Comparison of ENCODE assay signal across 11 cellular contexts in genomic region chr9:81819859-81820546, GRCh38.
A peak's percentile ranks its signal among the peaks of the same experiment; 100 is the strongest.
DNase-seq lines count a peak whose midpoint lies in the region; TF ChIP-seq lines count a peak whose summit lies in the region.
"Had no signal": no experiment of that assay in that cellular context is flagged by ENCODE, and none has a peak within 500 bp of the region (broad histone marks: within the 10 kb centered on the region; RNA-seq: fewer than 3 reads in every experiment).

No MANE protein-coding gene starts in this region.

- no peak overlapping the region for H2AFZ ChIP-seq in osteoblast (ENCODE audit: low read length)

- H3K4me3 ChIP-seq in AG10803 (ENCODE audit: low read length) (no peak overlapping the region), NT2/D1 (ENCODE audit: insufficient read length, low read depth) (no peak overlapping the region), osteoblast (ENCODE audit: insufficient read depth, low read length) (no peak overlapping the region)

- no peaks in the 10 kb centered on the region for H3K36me3 Mint-ChIP-seq in activated T-helper 2 cell treated with anti-CD3 and anti-CD28 coated beads, Interferon-gamma antibody, Interleukin-2, Interleukin-4, amounts not matched to agents 10 μg/mL and 5 μg/mL and 100 μg/mL, durations not matched to agents 14 hours and 24 hours and 36 hours (ENCODE audit: low read depth)
- H3K36me3 Mint-ChIP-seq: activated naive CD4-positive, alpha-beta T cell treated with anti-CD3 and anti-CD28 coated beads, Interleukin-2, amount 50 U/mL, for 72 hours had no signal

- intact Hi-C loops in activated T-helper 2 cell treated with anti-CD3 and anti-CD28 coated beads, Interferon-gamma antibody, Interleukin-2, Interleukin-4, amounts not matched to agents 10 μg/mL and 5 μg/mL and 100 μg/mL, durations not matched to agents 14 hours and 24 hours and 36 hours (cut with micrococcal nuclease) = no loop called here

- H3K36me3 ChIP-seq in NT2/D1 (ENCODE audit: insufficient read depth, insufficient read length, low read length) = no peaks in the 10 kb centered on the region
- H3K36me3 ChIP-seq in osteoblast (ENCODE audit: insufficient read depth, low read length) = no peaks in the 10 kb centered on the region

- H3K4me2 ChIP-seq in osteoblast (ENCODE audit: insufficient read depth, low read length) = peak overlapping the region; percentile 54

- TF ChIP-seq CTCF in AG10803 (conservative IDR thresholded peaks at IDR 0.05; ENCODE audit: low read length) (no peak), osteoblast (IDR thresholded peaks at IDR 0.05; ENCODE audit: extremely low read depth, low read depth, low read length) (no peak)

- no peaks in the 10 kb centered on the region for H3K27me3 Mint-ChIP-seq in activated T-helper 2 cell treated with anti-CD3 and anti-CD28 coated beads, Interferon-gamma antibody, Interleukin-2, Interleukin-4, amounts not matched to agents 10 μg/mL and 5 μg/mL and 100 μg/mL, durations not matched to agents 14 hours and 24 hours and 36 hours (ENCODE audit: low read depth)

- no peak overlapping the region for H3K9ac ChIP-seq in NT2/D1 (ENCODE audit: insufficient read length, low read depth)

- H3K79me2 ChIP-seq in osteoblast (ENCODE audit: insufficient read depth, low read length) = no peaks in the 10 kb centered on the region

- H3K4me1 Mint-ChIP-seq in activated T-helper 2 cell treated with anti-CD3 and anti-CD28 coated beads, Interferon-gamma antibody, Interleukin-2, Interleukin-4, amounts not matched to agents 10 μg/mL and 5 μg/mL and 100 μg/mL, durations not matched to agents 14 hours and 24 hours and 36 hours (ENCODE audit: low read depth) = peaks cover 3% of the 10 kb centered on the region

- DNase-seq in AG10803 (ENCODE audit: low read depth) (peak; percentile 65), NT2/D1 (ENCODE audit: low read depth, low spot score) (peak; percentile 71), hepatic stellate cell (ENCODE audit: low spot score) (peak; percentile 35), osteoblast (ENCODE audit: insufficient read length, low spot score, missing footprints) (no peak), OCI-M1 (lab: John Stamatoyannopoulos, UW) (no peak), OCI-M2 (lab: John Stamatoyannopoulos, UW; ENCODE audit: unreplicated experiment) (no peak), NCI-H146 treated with DMSO at 0.1 percent for 48 hours (lab: John Stamatoyannopoulos, UW; ENCODE audit: unreplicated experiment) (no peak)
- DNase-seq in activated T-helper 2 cell treated with anti-CD3 and anti-CD28 coated beads, Interferon-gamma antibody, Interleukin-2, Interleukin-4, amounts not matched to agents 10 μg/mL and 5 μg/mL and 100 μg/mL, durations not matched to agents 14 hours and 24 hours and 36 hours (ENCODE audit: low spot score) = no peak
- DNase-seq: GOT3, NCI-H1092 treated with DMSO at 0.1 percent for 48 hours had no signal

- no peak overlapping the region for H3K4me3 Mint-ChIP-seq in activated T-helper 2 cell treated with anti-CD3 and anti-CD28 coated beads, Interferon-gamma antibody, Interleukin-2, Interleukin-4, amounts not matched to agents 10 μg/mL and 5 μg/mL and 100 μg/mL, durations not matched to agents 14 hours and 24 hours and 36 hours (ENCODE audit: low read depth)

- H3K27ac Mint-ChIP-seq in activated T-helper 2 cell treated with anti-CD3 and anti-CD28 coated beads, Interferon-gamma antibody, Interleukin-2, Interleukin-4, amounts not matched to agents 10 μg/mL and 5 μg/mL and 100 μg/mL, durations not matched to agents 14 hours and 24 hours and 36 hours = no peak overlapping the region
- H3K27ac Mint-ChIP-seq: activated naive CD4-positive, alpha-beta T cell treated with anti-CD3 and anti-CD28 coated beads, Interleukin-2, amount 50 U/mL, for 72 hours had no signal

- H3K27ac ChIP-seq in osteoblast (ENCODE audit: low read depth, low read length) = no peak overlapping the region

- H3K9me3 ChIP-seq in NT2/D1 (ENCODE audit: insufficient read depth, low read length) = no peaks in the 10 kb centered on the region
- no peaks in the 10 kb centered on the region for H3K9me3 ChIP-seq in osteoblast (ENCODE audit: low read depth, low read length)

- no peaks in the 10 kb centered on the region for H3K27me3 ChIP-seq in NT2/D1 (ENCODE audit: insufficient read depth, insufficient read length)
- H3K27me3 ChIP-seq in osteoblast (ENCODE audit: insufficient read depth, low read length) = peaks cover 12% of the 10 kb centered on the region

- H3K4me1 ChIP-seq in NT2/D1 (ENCODE audit: insufficient read depth, insufficient read length) = peaks cover 19% of the 10 kb centered on the region
- H3K4me1 ChIP-seq in osteoblast (ENCODE audit: insufficient read depth, low read length) = peaks cover 18% of the 10 kb centered on the region

- H3K9me3 Mint-ChIP-seq in activated T-helper 2 cell treated with anti-CD3 and anti-CD28 coated beads, Interferon-gamma antibody, Interleukin-2, Interleukin-4, amounts not matched to agents 10 μg/mL and 5 μg/mL and 100 μg/mL, durations not matched to agents 14 hours and 24 hours and 36 hours = no peaks in the 10 kb centered on the region
- H3K9me3 Mint-ChIP-seq: activated naive CD4-positive, alpha-beta T cell treated with anti-CD3 and anti-CD28 coated beads, Interleukin-2, amount 50 U/mL, for 72 hours had no signal

- no peaks in the 10 kb centered on the region for H4K20me1 ChIP-seq in osteoblast (ENCODE audit: insufficient read depth, low read length)

Comparison
In these comparisons a context has a peak if more than half of its experiments do, and no peak if none do; other contexts are left out.
1. DNase-seq: peak in AG10803 (single experiment), NT2/D1 (single experiment) and hepatic stellate cell (single experiment); none in osteoblast (single experiment), OCI-M1 (single experiment), OCI-M2 (single experiment), NCI-H146 treated with DMSO at 0.1 percent for 48 hours (single experiment) and activated T-helper 2 cell treated with anti-CD3 and anti-CD28 coated beads, Interferon-gamma antibody, Interleukin-2, Interleukin-4, amounts not matched to agents 10 μg/mL and 5 μg/mL and 100 μg/mL, durations not matched to agents 14 hours and 24 hours and 36 hours (single experiment).